11 cellular contexts compared by ENCODE assay signal in the genomic region with DNA sequence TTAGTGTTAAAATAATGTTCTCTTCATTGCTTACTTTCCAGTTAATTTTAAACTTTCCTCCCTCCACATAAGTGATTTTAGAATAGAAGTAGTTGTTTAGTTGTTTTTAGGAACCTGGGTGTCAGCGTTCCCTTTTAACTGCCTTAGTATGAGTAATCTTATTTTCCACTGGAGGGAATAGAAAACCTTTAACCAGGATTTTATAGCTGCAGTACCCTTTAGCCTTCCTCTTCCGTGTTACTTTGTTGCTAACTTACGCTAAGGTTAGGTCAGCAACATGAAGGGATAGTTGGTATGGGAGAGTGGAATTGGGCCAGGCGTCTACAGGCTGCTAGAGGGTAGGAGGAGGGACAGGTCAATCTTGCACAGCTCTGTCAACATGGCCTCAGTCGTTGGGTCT. TPM values are rescaled to one million over a fixed set of nuclear protein-coding genes. Genes with fewer than 3 reads are reported as not detected.
DNase-seq lines count a peak whose midpoint lies in the region; ATAC-seq and TF ChIP-seq lines count a peak whose summit lies in the region.
"Had no signal": no experiment of that assay in that cellular context is flagged by ENCODE, and none has a peak within 500 bp of the region (broad histone marks: within the 10 kb centered on the region; RNA-seq: fewer than 3 reads in every experiment).

No MANE protein-coding gene starts in this region.

- H3K9me3 Mint-ChIP-seq in activated naive CD8-positive, alpha-beta T cell treated with anti-CD3 and anti-CD28 coated beads, Interleukin-2, amount 10 ng/mL, durations not matched to agents 7 days and 5 days, result no peaks in the 10 kb centered on the region

- DNase-seq in AG04450 (ENCODE audit: low read depth, low spot score) (no peak), HCT116 (ENCODE audit: low read depth, low spot score) (no peak), mucosa of gallbladder (ENCODE audit: low spot score) (no peak), middle frontal gyrus (ENCODE audit: extremely low spot score, low spot score) (no peak)
- no peak for DNase-seq in activated naive CD8-positive, alpha-beta T cell treated with anti-CD3 and anti-CD28 coated beads, Interleukin-2, amount 10 ng/mL, durations not matched to agents 7 days and 5 days
- DNase-seq: activated CD8-positive, alpha-beta memory T cell treated with anti-CD3 and anti-CD28 coated beads for 24 hours; NCI-H2171 had no signal

- intact Hi-C loops in HCT116 (cut with micrococcal nuclease), result loop anchor here (2.0 to 10.0 kb wide), 2 partner anchors 133 to 1447 kb away; partner anchors contain the start of gene MBTPS2

- RAD21 ChIA-PET in HCT116 (lab: Charles Lee; ENCODE audit: low non-redundant PET in 1 of 2, low total read pairs in 2 of 2, uncharacterized antibody in 2 of 2, unreplicated experiment in 2 of 2), result no interaction called here

- peak overlapping the region; percentile 19 for H3K4me3 Mint-ChIP-seq in activated naive CD8-positive, alpha-beta T cell treated with anti-CD3 and anti-CD28 coated beads, Interleukin-2, amount 10 ng/mL, durations not matched to agents 7 days and 5 days

- peaks cover 9 to 17% of the 10 kb centered on the region in 2 experiments; a peak in 2 of 4 replicates for H3K36me3 ChIP-seq in HCT116 (ENCODE audit: control insufficient read depth in 1 of 2, insufficient read depth in 2 of 2, low read length in 2 of 2)
- H3K36me3 ChIP-seq in mesodermal cell (ENCODE audit: control insufficient read depth, insufficient read depth, low read length), result peaks cover 60% of the 10 kb centered on the region

- 100% methylated on average over 1 of the region's 5 CpGs; no CpG with 5 or more reads in 1 of the 2 experiments for WGBS in mesodermal cell (ENCODE audit: insufficient coverage in 2 of 2), 2 experiments

- H3K4me1 ChIP-seq in HCT116 (ENCODE audit: control insufficient read depth in 1 of 2, insufficient read depth in 2 of 2, low read length in 2 of 2), result no peaks in the 10 kb centered on the region
- H3K4me1 ChIP-seq in mesodermal cell (ENCODE audit: control insufficient read depth, insufficient read depth, low read length, poor library complexity, severe bottlenecking), result peaks cover 18% of the 10 kb centered on the region

- no peak for TF ChIP-seq CTCF in AG04450 (IDR thresholded peaks at IDR 0.05; ENCODE audit: low read depth, low read length)
- TF ChIP-seq CTCF in HCT116 (IDR thresholded peaks at IDR 0.05 in 2 of 3, conservative IDR thresholded peaks at IDR 0.05 in 1 of 3; ENCODE audit: borderline replicate concordance in 1 of 3, insufficient read depth in 1 of 3, low read depth in 2 of 3, low read length in 2 of 3), result no peak

- H3K27ac Mint-ChIP-seq in activated naive CD8-positive, alpha-beta T cell treated with anti-CD3 and anti-CD28 coated beads, Interleukin-2, amount 10 ng/mL, durations not matched to agents 7 days and 5 days, result peak overlapping the region; percentile 92

- BruUV-seq in HCT116 (replicated peaks; lab: Mats Ljungman, UMichigan), result TSS peak; percentile 19

- no peak for TF ChIP-seq RAD21 in HCT116 (IDR thresholded peaks at IDR 0.05; ENCODE audit: low read depth)

- no peaks in the 10 kb centered on the region for H4K20me1 ChIP-seq in HCT116 (ENCODE audit: insufficient read depth)

- H3K27me3 Mint-ChIP-seq in activated naive CD8-positive, alpha-beta T cell treated with anti-CD3 and anti-CD28 coated beads, Interleukin-2, amount 10 ng/mL, durations not matched to agents 7 days and 5 days, result no peaks in the 10 kb centered on the region

- no peaks in the 10 kb centered on the region for H3K9me2 ChIP-seq in HCT116 (ENCODE audit: insufficient read depth)

- peaks cover 16% of the 10 kb centered on the region for H3K4me1 Mint-ChIP-seq in activated naive CD8-positive, alpha-beta T cell treated with anti-CD3 and anti-CD28 coated beads, Interleukin-2, amount 10 ng/mL, durations not matched to agents 7 days and 5 days

- POLR2A ChIA-PET in AG04450 (lab: Yijun Ruan, JAX) (interaction anchor here (0.6 kb wide), 1 partner anchor 86 kb away, joined by 3 read pairs; no protein-coding TSS in a partner anchor), HCT116 (lab: Charles Lee) (no interaction called here)
- POLR2A ChIA-PET in activated naive CD8-positive, alpha-beta T cell treated with anti-CD3 and anti-CD28 coated beads, Interleukin-2, amount 10 ng/mL, durations not matched to agents 7 days and 5 days (lab: Charles Lee), result interaction anchor here (0.6 to 2.9 kb wide), 5 partner anchors 32 to 1364 kb away, joined by 3 to 11 read pairs (median 3); partner anchors contain the start of gene MBTPS2

- H3K27ac ChIP-seq in AG04450 (ENCODE audit: low read depth, low read length) (peak overlapping the region; percentile 68), HCT116 (ENCODE audit: low read depth, low read length) (no peak overlapping the region), mesodermal cell (ENCODE audit: low read depth, low read length, severe bottlenecking) (peak overlapping the region; percentile 59)
- H3K27ac ChIP-seq: BLaER1 treated with 17β-estradiol and CSF1 and Interleukin-3, amounts not matched to agents 10 nM and 100 nM had no signal

- H3K36me3 Mint-ChIP-seq in activated naive CD8-positive, alpha-beta T cell treated with anti-CD3 and anti-CD28 coated beads, Interleukin-2, amount 10 ng/mL, durations not matched to agents 7 days and 5 days, result peaks cover 8% of the 10 kb centered on the region

- CTCF ChIA-PET in AG04450 (lab: Charles Lee), result interaction anchor here (0.7 to 1.2 kb wide), 4 partner anchors 12 to 163 kb away, joined by 3 to 5 read pairs (median 4); no protein-coding TSS in a partner anchor
- CTCF ChIA-PET in HCT116 (lab: Charles Lee), result no interaction called here

- H3K4me3 ChIP-seq in AG04450 (ENCODE audit: low read depth, low read length) (no peak overlapping the region), HCT116 (replicated peaks in 1 of 2; ENCODE audit: low read depth in 1 of 2, low read length in 2 of 2) (no peak overlapping the region), mesodermal cell (ENCODE audit: extremely low read depth, insufficient read depth, low read length, poor library complexity, severe bottlenecking) (no peak overlapping the region)
- H3K4me3 ChIP-seq: BLaER1 treated with 17β-estradiol and CSF1 and Interleukin-3, amounts not matched to agents 10 nM and 100 nM had no signal

- no peaks in the 10 kb centered on the region for H3K9me3 ChIP-seq in AG04450 (ENCODE audit: control insufficient read depth, insufficient read depth, low read length)
- no peaks in the 10 kb centered on the region for H3K9me3 ChIP-seq in HCT116 (ENCODE audit: control insufficient read depth in 1 of 2, insufficient read depth in 1 of 2, low read depth in 1 of 2, low read length in 2 of 2)
- H3K9me3 ChIP-seq in mesodermal cell (ENCODE audit: control insufficient read depth, low read length), result no peaks in the 10 kb centered on the region
- H3K9me3 ChIP-seq: BLaER1 treated with 17β-estradiol and CSF1 and Interleukin-3, amounts not matched to agents 10 nM and 100 nM had no signal

- H3K79me2 ChIP-seq in HCT116 (ENCODE audit: insufficient read depth, low read length), result peaks cover 61% of the 10 kb centered on the region

- no peak overlapping the region for H3K9ac ChIP-seq in HCT116 (ENCODE audit: low read length)
- H3K9ac ChIP-seq: BLaER1 treated with 17β-estradiol and CSF1 and Interleukin-3, amounts not matched to agents 10 nM and 100 nM had no signal

- no peak overlapping the region for H2AFZ ChIP-seq in HCT116 (ENCODE audit: low read depth, low read length, poor library complexity, severe bottlenecking)

- no peak overlapping the region for H3K4me2 ChIP-seq in HCT116 (ENCODE audit: low read length)
- H3K4me2 ChIP-seq: BLaER1 treated with 17β-estradiol and CSF1 and Interleukin-3, amounts not matched to agents 10 nM and 100 nM had no signal

- H3K27me3 ChIP-seq in AG04450 (ENCODE audit: control insufficient read depth, insufficient read depth, low read length), result no peaks in the 10 kb centered on the region
- no peaks in the 10 kb centered on the region for H3K27me3 ChIP-seq in HCT116 (ENCODE audit: insufficient read depth, low read length)
- H3K27me3 ChIP-seq: BLaER1 treated with 17β-estradiol and CSF1 and Interleukin-3, amounts not matched to agents 10 nM and 100 nM had no signal

- TF ChIP-seq POLR2A in HCT116 (IDR thresholded peaks at IDR 0.05; ENCODE audit: borderline replicate concordance, extremely low read depth, insufficient read depth, insufficient read length), result no peak
- TF ChIP-seq POLR2A in GM18505 (IDR thresholded peaks at IDR 0.05; ENCODE audit: borderline replicate concordance, extremely low read depth, insufficient read depth, insufficient read length), result no peak

- ATAC-seq in HCT116 (no peak), GM18505 (IDR thresholded peaks at IDR 0.05; ENCODE audit: unreplicated experiment) (no peak), HG03439 (IDR thresholded peaks at IDR 0.05; ENCODE audit: unreplicated experiment) (no peak)
- ATAC-seq in activated naive CD8-positive, alpha-beta T cell treated with anti-CD3 and anti-CD28 coated beads, Interleukin-2, amount 10 ng/mL, durations not matched to agents 7 days and 5 days (ENCODE audit: low read depth), result no peak

TF ChIP-seq in HCT116, 20 proteins besides CTCF, POLR2A, EP300 and RAD21 (continues in another document):
- TF ChIP-seq CBX3 (IDR thresholded peaks at IDR 0.05; ENCODE audit: low read depth) (no peak), ZBTB33 (IDR thresholded peaks at IDR 0.05; ENCODE audit: extremely low read depth, insufficient replicate concordance, low read length) (no peak)

RNA-seq across cellular contexts. Expression of gene SMS, which starts 31.5 kb away (rescaled TPM):
- polyA plus RNA-seq in AG04450 (2011; rRNA removed), result 131 and 175 TPM in 2 replicates
- polyA minus RNA-seq in AG04450 (2011; rRNA and poly(A)+ RNA removed), result 78.8 and 117 TPM in 2 replicates
- total RNA-seq in HCT116 (2021; ENCODE audit: unreplicated experiment), result 164 TPM
- 118 and 150 TPM in 2 replicates for polyA plus RNA-seq in HCT116 (2012)
- total RNA-seq in activated naive CD8-positive, alpha-beta T cell treated with anti-CD3 and anti-CD28 coated beads, Interleukin-2, amount 10 ng/mL, durations not matched to agents 7 days and 5 days, result 10 to 100 TPM; 64.1 to 67.4 TPM
- 141 TPM for polyA plus RNA-seq in mesodermal cell (2013, experiment 1 of 2)
- 153 TPM for polyA plus RNA-seq in mesodermal cell (2013, experiment 2 of 2)
- 67.0 TPM for total RNA-seq in mucosa of gallbladder
